In the genomic region with DNA sequence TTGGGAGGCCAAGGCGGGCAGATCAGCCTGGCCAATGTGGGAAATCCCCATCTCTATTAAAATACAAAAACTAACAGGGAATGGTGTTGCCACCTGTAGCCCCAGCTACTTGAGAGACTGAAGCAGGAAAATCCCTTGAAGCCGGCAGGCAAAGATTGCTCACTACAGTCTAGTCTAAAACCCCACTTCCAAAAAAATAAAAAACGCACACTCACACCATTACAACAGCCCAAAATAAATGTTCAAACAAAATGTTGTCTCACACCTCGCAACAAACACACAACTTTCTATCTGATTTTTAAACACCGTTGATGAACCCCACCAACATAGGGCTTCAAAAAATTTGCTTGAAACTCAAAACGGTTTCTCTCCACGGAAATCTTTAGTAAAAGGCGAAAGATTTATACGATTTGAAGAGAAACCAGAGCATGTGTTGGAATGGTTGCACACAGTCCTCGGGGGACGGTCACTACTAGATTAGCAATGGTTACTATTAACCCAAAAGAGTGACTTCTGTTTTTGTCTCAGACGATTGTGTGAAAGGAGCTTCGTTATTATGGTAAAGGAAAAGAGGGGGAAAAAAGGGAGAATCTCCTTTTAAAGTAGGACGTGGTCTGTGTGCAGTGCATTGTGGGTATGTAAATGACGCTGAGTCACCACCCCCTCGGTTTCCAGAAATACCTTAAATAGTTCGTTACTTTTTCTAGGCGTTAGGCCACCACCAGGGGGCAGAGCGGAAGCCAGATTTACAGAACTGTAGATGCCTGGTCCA, we compare ENCODE assay signal across 8 cellular contexts. TPM values are rescaled to one million over a fixed set of nuclear protein-coding genes. Genes with fewer than 3 reads are reported as not detected.
DNase-seq lines count a peak whose midpoint lies in the region; ATAC-seq, FAIRE-seq and TF ChIP-seq lines count a peak whose summit lies in the region.

A gene (minus strand): TSS at position 430 of the 772 bp plus-strand sequence.

- RAD21 ChIA-PET in HCT116 (lab: Charles Lee; ENCODE audit: low non-redundant PET in 1 of 2, low total read pairs in 2 of 2, uncharacterized antibody in 2 of 2, unreplicated experiment in 2 of 2): interaction anchor here (0.6 to 1.2 kb wide), 3 partner anchors 10 to 845 kb away, joined by 3 read pairs; no protein-coding TSS in a partner anchor

- H3K9ac ChIP-seq in HCT116 (ENCODE audit: low read length) (peak within 1 kb of the TSS; percentile 64), MM.1S (ENCODE audit: low read length) (peak within 1 kb of the TSS; percentile 85)

- BruUV-seq in HCT116 (replicated peaks; lab: Mats Ljungman, UMichigan): TSS peak; percentile 99

- POLR2A ChIA-PET in HCT116 (lab: Charles Lee): interaction anchor here (0.6 to 5.9 kb wide), 32 partner anchors 9 to 791 kb away, joined by 3 to 461 read pairs (median 4); a partner anchor contains a TSS

- H3K27ac ChIP-seq in HCT116 (ENCODE audit: low read depth, low read length) (peak within 1 kb of the TSS; percentile 86), MM.1S (ENCODE audit: low read length) (peak within 1 kb of the TSS; percentile 96), neutrophil (peak within 1 kb of the TSS; percentile 91), substantia nigra (ENCODE audit: low read depth, low read length, poor library complexity, severe bottlenecking) (peak within 1 kb of the TSS; percentile 93)

- DNase-seq in GM03348 (ENCODE audit: low spot score): peak; percentile 92
- peak; percentile 98 for DNase-seq in HCT116 (ENCODE audit: low read depth, low spot score)
- DNase-seq in MM.1S: peak; percentile 96
- peak; percentile 99 for DNase-seq in SHP77 treated with DMSO at 0.1 percent for 48 hours (lab: John Stamatoyannopoulos, UW)
- peak; percentile 73 to 91 (median 90) for DNase-seq in activated naive CD4-positive, alpha-beta T cell (lab: John Stamatoyannopoulos, UW)
- peak; percentile 80 to 83 for DNase-seq in frontal cortex (ENCODE audit: low spot score in 2 of 2)
- DNase-seq in substantia nigra (lab: John Stamatoyannopoulos, UW): peak in 48 of 49 donors; percentile 20 to 97 (median 85)

- H3K9me3 ChIP-seq in HCT116 (ENCODE audit: control insufficient read depth in 1 of 2, insufficient read depth in 1 of 2, low read depth in 1 of 2, low read length in 2 of 2) (no peaks in the 10 kb centered on the region), MM.1S (replicated peaks; ENCODE audit: insufficient read depth, low read length) (no peaks in the 10 kb centered on the region), neutrophil (no peaks in the 10 kb centered on the region)

- TF ChIP-seq RAD21 in HCT116 (IDR thresholded peaks at IDR 0.05; ENCODE audit: low read depth): peak; percentile 44

- H3K36me3 ChIP-seq in HCT116 (ENCODE audit: control insufficient read depth in 1 of 2, insufficient read depth in 2 of 2, low read length in 2 of 2) (no peaks in the 10 kb centered on the region), MM.1S (replicated peaks; ENCODE audit: insufficient read depth, low read length) (no peaks in the 10 kb centered on the region), neutrophil (no peaks in the 10 kb centered on the region)

- peak within 1 kb of the TSS in 1 of 2 experiments; percentile 3; a peak in 1 of 4 replicates for H3K4me3 ChIP-seq in HCT116 (replicated peaks in 1 of 2; ENCODE audit: low read depth in 1 of 2, low read length in 2 of 2)
- peak within 1 kb of the TSS; percentile 51; the same call in 1 of the 2 replicates for H3K4me3 ChIP-seq in MM.1S (ENCODE audit: low read length)
- peak within 1 kb of the TSS; percentile 63 to 81 for H3K4me3 ChIP-seq in neutrophil (ENCODE audit: low read depth in 1 of 2, low read length in 1 of 2)

- H3K4me2 ChIP-seq in HCT116 (ENCODE audit: low read length): peak within 1 kb of the TSS; percentile 54
- H3K4me2 ChIP-seq in MM.1S (ENCODE audit: low read depth, low read length): peak within 1 kb of the TSS; percentile 63

- H4K20me1 ChIP-seq in HCT116 (ENCODE audit: insufficient read depth): no peaks in the 10 kb centered on the region
- H4K20me1 ChIP-seq in MM.1S (ENCODE audit: insufficient read depth, low read length): no peaks in the 10 kb centered on the region

- FAIRE-seq in frontal cortex (lab: Jason Lieb, UNC): no peak

- H3K4me1 ChIP-seq in HCT116 (ENCODE audit: control insufficient read depth in 1 of 2, insufficient read depth in 2 of 2, low read length in 2 of 2) (peaks cover 34 to 70% of the 10 kb centered on the region in 2 experiments), MM.1S (ENCODE audit: low read length) (peaks cover 6% of the 10 kb centered on the region), neutrophil (ENCODE audit: control insufficient read depth in 1 of 2, insufficient read depth in 1 of 2, low read depth in 1 of 2, low read length in 1 of 2) (peaks cover 16 to 18% of the 10 kb centered on the region in 2 experiments)

- peak; percentile 47 to 82 (median 75); a peak in 5 of 6 replicates for TF ChIP-seq CTCF in HCT116 (IDR thresholded peaks at IDR 0.05 in 2 of 3, conservative IDR thresholded peaks at IDR 0.05 in 1 of 3; ENCODE audit: borderline replicate concordance in 1 of 3, insufficient read depth in 1 of 3, low read depth in 2 of 3, low read length in 2 of 3)
- peak; percentile 64 for TF ChIP-seq CTCF in MM.1S (IDR thresholded peaks at IDR 0.05; ENCODE audit: low read length)
- TF ChIP-seq CTCF in neutrophil (IDR thresholded peaks at IDR 0.05): peak; percentile 85

- H3F3A ChIP-seq in MM.1S (ENCODE audit: insufficient read depth, low read length): peaks cover 16% of the 10 kb centered on the region

- no peaks in the 10 kb centered on the region for H3K79me2 ChIP-seq in HCT116 (ENCODE audit: insufficient read depth, low read length)
- no peaks in the 10 kb centered on the region for H3K79me2 ChIP-seq in MM.1S (ENCODE audit: low read length)

- peak; percentile 100 for TF ChIP-seq POLR2A in HCT116 (IDR thresholded peaks at IDR 0.05; ENCODE audit: borderline replicate concordance, extremely low read depth, insufficient read depth, insufficient read length)

- no peaks in the 10 kb centered on the region for H3K27me3 ChIP-seq in HCT116 (ENCODE audit: insufficient read depth, low read length)
- no peaks in the 10 kb centered on the region; the same call in 1 of the 2 replicates for H3K27me3 ChIP-seq in MM.1S (replicated peaks; ENCODE audit: insufficient read depth, low read length)
- H3K27me3 ChIP-seq in neutrophil: no peaks in the 10 kb centered on the region

- intact Hi-C loops in HCT116 (cut with micrococcal nuclease): loop anchor here (1.0 to 5.0 kb wide), 5 partner anchors 8 to 761 kb away; a partner anchor contains a TSS

- peak; percentile 77 for ATAC-seq in HCT116

- CTCF ChIA-PET in HCT116 (lab: Charles Lee): interaction anchor here (0.6 to 2.6 kb wide), 10 partner anchors 9 to 838 kb away, joined by 3 to 25 read pairs (median 4); a partner anchor contains a TSS

- H2AFZ ChIP-seq in HCT116 (ENCODE audit: low read depth, low read length, poor library complexity, severe bottlenecking) (no peak within 1 kb of the TSS), MM.1S (ENCODE audit: low read length) (peak within 1 kb of the TSS; percentile 82)

- H3K9me2 ChIP-seq in HCT116 (ENCODE audit: insufficient read depth) (no peaks in the 10 kb centered on the region), MM.1S (replicated peaks; ENCODE audit: insufficient read depth, low read length) (no peaks in the 10 kb centered on the region)

TF ChIP-seq in HCT116, 20 proteins besides CTCF, POLR2A, EP300 and RAD21 (continues in another document):
- TF ChIP-seq EZH2 (IDR thresholded peaks at IDR 0.05): no peak
- TF ChIP-seq CBX3 (IDR thresholded peaks at IDR 0.05; ENCODE audit: low read depth): peak; percentile 84
- TF ChIP-seq ZFX (IDR thresholded peaks at IDR 0.05): no peak
- TF ChIP-seq SRF (IDR thresholded peaks at IDR 0.05; ENCODE audit: low read depth): peak; percentile 82
- no peak for TF ChIP-seq YY1 (IDR thresholded peaks at IDR 0.05; ENCODE audit: extremely low read depth, insufficient replicate concordance, low read depth, low read length)
- TF ChIP-seq EZH2phosphoT487 (IDR thresholded peaks at IDR 0.05; ENCODE audit: borderline replicate concordance): no peak
- TF ChIP-seq TCF7L2 (IDR thresholded peaks at IDR 0.05; ENCODE audit: borderline replicate concordance, extremely low read depth, insufficient read depth, insufficient read length): peak; percentile 8
- TF ChIP-seq, protein P1, sequence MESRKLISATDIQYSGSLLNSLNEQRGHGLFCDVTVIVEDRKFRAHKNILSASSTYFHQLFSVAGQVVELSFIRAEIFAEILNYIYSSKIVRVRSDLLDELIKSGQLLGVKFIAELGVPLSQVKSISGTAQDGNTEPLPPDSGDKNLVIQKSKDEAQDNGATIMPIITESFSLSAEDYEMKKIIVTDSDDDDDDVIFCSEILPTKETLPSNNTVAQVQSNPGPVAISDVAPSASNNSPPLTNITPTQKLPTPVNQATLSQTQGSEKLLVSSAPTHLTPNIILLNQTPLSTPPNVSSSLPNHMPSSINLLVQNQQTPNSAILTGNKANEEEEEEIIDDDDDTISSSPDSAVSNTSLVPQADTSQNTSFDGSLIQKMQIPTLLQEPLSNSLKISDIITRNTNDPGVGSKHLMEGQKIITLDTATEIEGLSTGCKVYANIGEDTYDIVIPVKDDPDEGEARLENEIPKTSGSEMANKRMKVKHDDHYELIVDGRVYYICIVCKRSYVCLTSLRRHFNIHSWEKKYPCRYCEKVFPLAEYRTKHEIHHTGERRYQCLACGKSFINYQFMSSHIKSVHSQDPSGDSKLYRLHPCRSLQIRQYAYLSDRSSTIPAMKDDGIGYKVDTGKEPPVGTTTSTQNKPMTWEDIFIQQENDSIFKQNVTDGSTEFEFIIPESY (IDR thresholded peaks at IDR 0.05; ENCODE audit: extremely low read depth, insufficient replicate concordance, low read length): peak; percentile 90
- TF ChIP-seq POLR2AphosphoS5 (IDR thresholded peaks at IDR 0.05; ENCODE audit: low read depth, low read length): peak; percentile 100
- peak; percentile 94 for TF ChIP-seq SP1 (IDR thresholded peaks at IDR 0.05; ENCODE audit: low read depth)
- TF ChIP-seq SIN3A (IDR thresholded peaks at IDR 0.05; ENCODE audit: low read depth): peak; percentile 100
- TF ChIP-seq, protein P2, sequence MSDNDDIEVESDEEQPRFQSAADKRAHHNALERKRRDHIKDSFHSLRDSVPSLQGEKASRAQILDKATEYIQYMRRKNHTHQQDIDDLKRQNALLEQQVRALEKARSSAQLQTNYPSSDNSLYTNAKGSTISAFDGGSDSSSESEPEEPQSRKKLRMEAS (IDR thresholded peaks at IDR 0.05): peak; percentile 60; the same call in 1 of the 2 replicates
- peak; percentile 85 for TF ChIP-seq JUND (IDR thresholded peaks at IDR 0.05)

RNA-seq across cellular contexts. Expression of the gene that starts here (rescaled TPM):
- total RNA-seq in HCT116 (2021; ENCODE audit: unreplicated experiment): not detected
- not detected in 2 replicates for polyA plus RNA-seq in HCT116 (2012)
- total RNA-seq in frontal cortex: not detected

Comparison
In these comparisons a context has a peak if more than half of its experiments do, and no peak if none do; other contexts are left out.
1. Peak in DNase-seq, ATAC-seq, H3K27ac ChIP-seq, H3K9ac ChIP-seq and H3K4me2 ChIP-seq in HCT116; RNA of the gene not detected or under 1 TPM.
2. Peak in DNase-seq in frontal cortex; RNA of the gene not detected or under 1 TPM.